ENCODE assay signal across 8 cellular contexts in the genomic region with DNA sequence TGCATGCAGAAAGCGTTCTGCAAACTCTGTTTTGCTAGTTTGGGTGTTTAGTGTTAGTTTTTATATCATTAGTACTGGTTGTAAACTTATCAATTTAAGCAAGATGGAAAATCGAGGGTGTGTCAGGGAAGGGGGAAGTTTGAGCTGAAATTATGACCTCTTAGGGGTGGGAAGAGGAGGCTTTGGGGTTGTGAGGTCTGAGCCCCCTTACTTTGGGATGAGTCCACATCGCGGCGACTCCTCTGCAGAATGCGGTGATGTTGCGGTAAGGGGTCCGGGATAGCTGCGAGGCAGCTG. TPM values are rescaled to one million over a fixed set of nuclear protein-coding genes. Genes with fewer than 3 reads are reported as not detected.
DNase-seq lines count a peak whose midpoint lies in the region; ATAC-seq, FAIRE-seq and TF ChIP-seq lines count a peak whose summit lies in the region.

No MANE protein-coding gene starts in this region.

- ATAC-seq in central memory CD8-positive, alpha-beta T cell (replicated peaks; ENCODE audit: extremely low read depth, poor library complexity, severe bottlenecking), result no peak
- ATAC-seq in GM21723 (IDR thresholded peaks at IDR 0.05; ENCODE audit: unreplicated experiment) (no peak), left ventricle myocardium superior (no peak)

- intact Hi-C loops in left ventricle myocardium superior (cut with micrococcal nuclease), result no loop called here

- no peak for TF ChIP-seq CTCF in neural progenitor cell (IDR thresholded peaks at IDR 0.05)

- no peak overlapping the region for H2AFZ ChIP-seq in neural progenitor cell (replicated peaks)

- no peaks in the 10 kb centered on the region for H3K27me3 ChIP-seq in HUES64 (ENCODE audit: insufficient read depth, low read length)
- H3K27me3 ChIP-seq in neural progenitor cell, result no peaks in the 10 kb centered on the region

- peaks cover 18% of the 10 kb centered on the region for H3K4me1 Mint-ChIP-seq in central memory CD8-positive, alpha-beta T cell
- H3K4me1 Mint-ChIP-seq in neural progenitor cell, result peaks cover 25% of the 10 kb centered on the region

- peak overlapping the region; percentile 99 for H3K4me3 Mint-ChIP-seq in central memory CD8-positive, alpha-beta T cell
- H3K4me3 Mint-ChIP-seq in neural progenitor cell, result peak overlapping the region; percentile 94

- FAIRE-seq in urothelium cell line (lab: Jason Lieb, UNC), result no peak

- no peaks in the 10 kb centered on the region for H4K20me1 ChIP-seq in neural progenitor cell (ENCODE audit: low read depth)

- peak overlapping the region; percentile 91 for H3K4me3 ChIP-seq in HUES64 (ENCODE audit: low read length)
- peak overlapping the region; percentile 86 for H3K4me3 ChIP-seq in neural progenitor cell

- peaks cover 5% of the 10 kb centered on the region for H3K9me3 Mint-ChIP-seq in central memory CD8-positive, alpha-beta T cell
- peaks cover 7% of the 10 kb centered on the region for H3K9me3 Mint-ChIP-seq in neural progenitor cell

- no peaks in the 10 kb centered on the region for H3K9me3 ChIP-seq in HUES64 (ENCODE audit: insufficient read depth, low read depth, low read length)
- no peaks in the 10 kb centered on the region for H3K9me3 ChIP-seq in neural progenitor cell (ENCODE audit: low read depth)

- H3K9ac ChIP-seq in HUES64 (ENCODE audit: low read depth, low read length) (no peak overlapping the region), neural progenitor cell (no peak overlapping the region)

- no peak overlapping the region for H3K27ac ChIP-seq in HUES64 (ENCODE audit: low read depth, low read length)
- H3K27ac ChIP-seq in neural progenitor cell, result no peak overlapping the region

- H3K4me2 ChIP-seq in neural progenitor cell, result no peak overlapping the region

- H3K4me1 ChIP-seq in HUES64 (ENCODE audit: insufficient read depth, low read length) (peaks cover 7% of the 10 kb centered on the region; the same call in 1 of the 2 replicates), neural progenitor cell (peaks cover 19% of the 10 kb centered on the region)

- DNase-seq in CMK (ENCODE audit: low read depth), result peak; percentile 99
- DNase-seq in central memory CD8-positive, alpha-beta T cell (ENCODE audit: low spot score in 2 of 2), result no peak
- no peak for DNase-seq in neural progenitor cell (ENCODE audit: low spot score)
- DNase-seq in urothelium cell line (ENCODE audit: low spot score), result no peak
- no peak for DNase-seq in NCI-H146 treated with DMSO at 0.1 percent for 48 hours (lab: John Stamatoyannopoulos, UW; ENCODE audit: unreplicated experiment)
- DNase-seq in left ventricle myocardium superior, result no peak

- 17% methylated on average over 9 of the region's 9 CpGs for WGBS in HUES64

- peaks cover 15% of the 10 kb centered on the region for H3K79me2 ChIP-seq in neural progenitor cell (ENCODE audit: low read depth)

- peak overlapping the region; percentile 100 for H3K27ac Mint-ChIP-seq in central memory CD8-positive, alpha-beta T cell (ENCODE audit: low read depth)
- peak overlapping the region; percentile 99 for H3K27ac Mint-ChIP-seq in neural progenitor cell

- H3K27me3 Mint-ChIP-seq in central memory CD8-positive, alpha-beta T cell, result peaks cover 10% of the 10 kb centered on the region
- H3K27me3 Mint-ChIP-seq in neural progenitor cell (ENCODE audit: insufficient read depth, low read depth), result peaks cover 21% of the 10 kb centered on the region

- peaks cover 3% of the 10 kb centered on the region; the same call in 1 of the 2 replicates for H3K36me3 ChIP-seq in HUES64 (ENCODE audit: insufficient read depth, low read length)
- no peaks in the 10 kb centered on the region for H3K36me3 ChIP-seq in neural progenitor cell

- peaks cover 30% of the 10 kb centered on the region for H3F3A ChIP-seq in neural progenitor cell (ENCODE audit: low read depth)

- peaks cover 22% of the 10 kb centered on the region for H3K36me3 Mint-ChIP-seq in central memory CD8-positive, alpha-beta T cell (ENCODE audit: insufficient read depth)
- H3K36me3 Mint-ChIP-seq in neural progenitor cell, result peaks cover 7% of the 10 kb centered on the region

RNA-seq across cellular contexts. Expression of a gene that starts 0.7 kb away (rescaled TPM):
- 63.8 TPM for polyA plus RNA-seq in HUES64 (2013, experiment 1 of 2)
- 73.9 TPM for polyA plus RNA-seq in HUES64 (2013, experiment 2 of 2)
- total RNA-seq in neural progenitor cell (ENCODE audit: low replicate concordance) (15.4 and 69.3 TPM in 2 replicates), left ventricle myocardium superior (461 TPM)

RNA-seq across cellular contexts. Expression of a gene that starts 18.4 kb away (rescaled TPM):
- polyA plus RNA-seq in HUES64 (2013, experiment 1 of 2), result 12.3 TPM
- polyA plus RNA-seq in HUES64 (2013, experiment 2 of 2), result 18.2 TPM
- total RNA-seq in neural progenitor cell (ENCODE audit: low replicate concordance) (13.8 and 53.7 TPM in 2 replicates), left ventricle myocardium superior (92.5 TPM)

RNA-seq across cellular contexts. Expression of a gene that starts 24.4 kb away (rescaled TPM):
- polyA plus RNA-seq in HUES64 (2013, experiment 1 of 2), result 139 TPM
- polyA plus RNA-seq in HUES64 (2013, experiment 2 of 2), result 144 TPM
- total RNA-seq in neural progenitor cell (ENCODE audit: low replicate concordance) (107 and 121 TPM in 2 replicates), left ventricle myocardium superior (96.7 TPM)

RNA-seq across cellular contexts. Expression of a gene that starts 55.2 kb away (rescaled TPM):
- polyA plus RNA-seq in HUES64 (2013, experiment 1 of 2), result 1,974 TPM
- 1,812 TPM for polyA plus RNA-seq in HUES64 (2013, experiment 2 of 2)
- total RNA-seq in neural progenitor cell (ENCODE audit: low replicate concordance) (1,918 and 2,648 TPM in 2 replicates), left ventricle myocardium superior (625 TPM)
